Comparison of ENCODE assay signal across 18 cellular contexts in genomic region chr2:152028182-152028862, GRCh38.
A peak's percentile ranks its signal among the peaks of the same experiment; 100 is the strongest.
DNase-seq lines count a peak whose midpoint lies in the region; ATAC-seq, FAIRE-seq and TF ChIP-seq lines count a peak whose summit lies in the region.
"Had no signal": no experiment of that assay in that cellular context is flagged by ENCODE, and none has a peak within 500 bp of the region (broad histone marks: within the 10 kb centered on the region; RNA-seq: fewer than 3 reads in every experiment).

No MANE protein-coding gene starts in this region.

- H3K27ac ChIP-seq in PC-3 (ENCODE audit: low read length): no peak overlapping the region

- H2AFZ ChIP-seq in PC-3 (ENCODE audit: low read length): no peak overlapping the region

- no TSS peak for BruUV-seq in PC-3 (replicated peaks; lab: Mats Ljungman, UMichigan)

- 0 out of 2 replicates have a peak, but pooled peaks cover 3% of the 10 kb centered on the region for H3K4me1 ChIP-seq in PC-3 (ENCODE audit: insufficient read depth, low read length)

- no peak overlapping the region for H3K9ac ChIP-seq in PC-3 (ENCODE audit: low read length)

- ATAC-seq in HG02610 (IDR thresholded peaks at IDR 0.05; ENCODE audit: unreplicated experiment) (peak; percentile 43), PC-3 (no peak), HG03139 (IDR thresholded peaks at IDR 0.05; ENCODE audit: unreplicated experiment) (no peak)
- ATAC-seq: naive thymus-derived CD8-positive, alpha-beta T cell had no signal

- H3K4me3 ChIP-seq in PC-3 (ENCODE audit: low read length): no peak overlapping the region

- H3K36me3 ChIP-seq in PC-3 (ENCODE audit: low read depth, low read length): peaks cover 3% of the 10 kb centered on the region; the same call in 1 of the 2 replicates

- TF ChIP-seq POLR2A in GM12891 (IDR thresholded peaks at IDR 0.05; ENCODE audit: low read depth, low read length): no peak

- no peak overlapping the region for H3K4me2 ChIP-seq in PC-3 (ENCODE audit: low read length)

- TF ChIP-seq CTCF in PC-3 (conservative IDR thresholded peaks at IDR 0.05; ENCODE audit: low read depth, low read length): no peak

- FAIRE-seq in GM12891 (lab: Jason Lieb, UNC): peak; percentile 51

- no peaks in the 10 kb centered on the region for H3K9me3 ChIP-seq in PC-3 (ENCODE audit: low read length)

- peaks cover 6% of the 10 kb centered on the region; the same call in 1 of the 2 replicates for H3K27me3 ChIP-seq in PC-3 (ENCODE audit: low read length)

- CTCF ChIA-PET in PC-3 (lab: Charles Lee): no interaction called here

- H3K79me2 ChIP-seq in PC-3 (ENCODE audit: low read length): no peaks in the 10 kb centered on the region

- DNase-seq in GM12891 (ENCODE audit: insufficient read length, low spot score) (no peak), PC-3 (peak; percentile 15), fibroblast of peridontal ligament (ENCODE audit: extremely low read depth) (peak; percentile 18), SHP77 treated with DMSO at 0.1 percent for 48 hours (lab: John Stamatoyannopoulos, UW) (no peak), inferior parietal cortex (ENCODE audit: extremely low spot score) (no peak)
- DNase-seq in activated CD4-positive, alpha-beta T cell treated with anti-CD3 and anti-CD28 coated beads for 48 hours: no peak
- DNase-seq: ACHN; CD4-positive, CD25-positive, alpha-beta regulatory T cell; DMS79; KG1; naive thymus-derived CD8-positive, alpha-beta T cell; NCI-H1417; NCI-H226; SIG-M5; stimulated activated CD4-positive, alpha-beta T cell treated with anti-CD3 and anti-CD28 coated beads, Interleukin-4, amount 100 ng/mL, for 1 hour; T-helper 2 cell had no signal

- no peaks in the 10 kb centered on the region for H4K20me1 ChIP-seq in PC-3 (ENCODE audit: low read length)

- POLR2A ChIA-PET in PC-3 (lab: Charles Lee; ENCODE audit: unreplicated experiment): no interaction called here

- intact Hi-C loops in PC-3 (cut with micrococcal nuclease): no loop called here

- no peaks in the 10 kb centered on the region for H3F3A ChIP-seq in PC-3 (ENCODE audit: low read length, unreplicated experiment)

- H3K9me2 ChIP-seq in PC-3 (replicated peaks; ENCODE audit: low read length): no peaks in the 10 kb centered on the region

TF ChIP-seq in GM12891, 5 proteins besides CTCF, POLR2A, EP300 and RAD21:
- TF ChIP-seq TAF1 (IDR thresholded peaks at IDR 0.05; ENCODE audit: low read depth, low read length): no peak
- peak; percentile 81 for TF ChIP-seq SPI1 (IDR thresholded peaks at IDR 0.05; ENCODE audit: low read depth, low read length)
- peak; percentile 53; the same call in 1 of the 2 replicates for TF ChIP-seq POU2F2 (IDR thresholded peaks at IDR 0.05; ENCODE audit: low read depth, low read length)

Comparison
In these comparisons a context has a peak if more than half of its experiments do, and no peak if none do; other contexts are left out.
1. DNase-seq: peak in PC-3 (single experiment) and fibroblast of peridontal ligament (single experiment); none in GM12891 (single experiment), activated CD4-positive, alpha-beta T cell treated with anti-CD3 and anti-CD28 coated beads for 48 hours (single experiment), SHP77 treated with DMSO at 0.1 percent for 48 hours (single experiment) and inferior parietal cortex (single experiment).